Comparison of ENCODE assay signal across 1 cellular context in genomic region chr7:92375013-92375412, GRCh38.
TF ChIP-seq lines count a peak whose summit lies in the region.

No MANE protein-coding gene starts in this region.

TF ChIP-seq in SK-N-SH treated with all-trans-retinoic acid at 6 μM for 48 hours, 23 proteins besides CTCF, POLR2A, EP300 and RAD21 (continued from another document):
- TF ChIP-seq POU6F1 (CRISPR knock-in tag; IDR thresholded peaks at IDR 0.05; ENCODE audit: borderline replicate concordance, low read depth) (no peak), GLIS3 (CRISPR knock-in tag; IDR thresholded peaks at IDR 0.05) (no peak), ZNF70 (CRISPR knock-in tag; IDR thresholded peaks at IDR 0.05) (no peak)
